In the genomic region with DNA sequence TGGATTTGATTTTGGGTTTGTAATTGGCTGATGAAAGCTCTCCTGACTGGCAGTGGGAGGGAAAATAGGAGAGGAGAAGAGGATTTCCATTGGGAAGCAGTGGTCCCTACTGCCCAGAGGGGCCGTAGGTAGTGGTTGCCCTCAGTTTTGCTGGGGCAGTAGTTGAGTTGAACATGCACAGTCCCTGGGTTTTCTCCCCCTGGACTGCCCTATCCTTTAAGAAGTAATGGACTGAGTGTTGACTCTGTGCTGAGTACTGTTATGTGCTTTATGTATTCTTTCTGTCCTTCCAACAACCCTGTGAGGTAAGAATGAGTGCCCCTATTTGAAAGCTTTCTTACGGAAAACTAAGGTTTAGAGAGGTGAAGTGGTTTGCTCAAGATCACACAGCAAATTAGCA, we compare ENCODE assay signal across 21 cellular contexts.
DNase-seq lines count a peak whose midpoint lies in the region; ATAC-seq, FAIRE-seq and TF ChIP-seq lines count a peak whose summit lies in the region.
"Had no signal": no experiment of that assay in that cellular context is flagged by ENCODE, and none has a peak within 500 bp of the region (broad histone marks: within the 10 kb centered on the region; RNA-seq: fewer than 3 reads in every experiment).

No MANE protein-coding gene starts in this region.

- FAIRE-seq in kidney (lab: Jason Lieb, UNC) = no peak
- FAIRE-seq: GM18507 had no signal

- POLR2A ChIA-PET in activated CD4-positive, alpha-beta memory T cell treated with anti-CD3 and anti-CD28 coated beads, Interleukin-2, amount 10 ng/mL, durations not matched to agents 7 days and 5 days (lab: Charles Lee) = interaction anchor here (1.3 kb wide), 1 partner anchor 32 kb away, joined by 10 read pairs; no protein-coding TSS in a partner anchor

- no peak for DNase-seq in natural killer cell treated with Interleukin-12 subunit alpha and Interleukin-12 subunit beta and Interleukin-15 and Interleukin-18, amount 100 ng/mL, for 72 hours (ENCODE audit: low spot score)
- DNase-seq in natural killer cell (no peak), kidney (no peak), dermis blood vessel endothelial cell (no peak), NCI-H1105 (lab: John Stamatoyannopoulos, UW) (no peak)
- no peak for DNase-seq in activated CD4-positive, alpha-beta memory T cell treated with anti-CD3 and anti-CD28 coated beads, Interleukin-2, amount 10 ng/mL, durations not matched to agents 7 days and 5 days
- DNase-seq: activated CD4-positive, CD25-positive, alpha-beta regulatory T cell treated with anti-CD3 and anti-CD28 coated beads, Interleukin-2, amount 50 U/mL, for 72 hours; DMS 273 treated with DMSO at 0.1 percent for 48 hours; dorsolateral prefrontal cortex; naive B cell; NCI-H1694 treated with DMSO at 0.1 percent for 48 hours; NCI-H510A treated with DMSO at 0.1 percent for 48 hours; transverse colon had no signal

- H3K9ac ChIP-seq in kidney (ENCODE audit: low read length in 2 of 2) = no peak overlapping the region

- no peak overlapping the region for H3K4me3 ChIP-seq in kidney (ENCODE audit: low read length in 2 of 2)
- H3K4me3 ChIP-seq: dorsolateral prefrontal cortex, transverse colon had no signal

- peaks cover 0 to 24% of the 10 kb centered on the region in 2 donors for H3K27me3 Mint-ChIP-seq in natural killer cell treated with Interleukin-12 subunit alpha and Interleukin-12 subunit beta and Interleukin-15 and Interleukin-18, amount 100 ng/mL, for 72 hours
- peaks cover 0 to 4% of the 10 kb centered on the region in 2 donors for H3K27me3 Mint-ChIP-seq in natural killer cell (ENCODE audit: low read depth in 2 of 2)
- no peaks in the 10 kb centered on the region for H3K27me3 Mint-ChIP-seq in activated CD4-positive, alpha-beta memory T cell treated with anti-CD3 and anti-CD28 coated beads, Interleukin-2, amount 10 ng/mL, durations not matched to agents 7 days and 5 days

- CTCF ChIA-PET in activated CD4-positive, alpha-beta memory T cell treated with anti-CD3 and anti-CD28 coated beads, Interleukin-2, amount 10 ng/mL, durations not matched to agents 7 days and 5 days (lab: Charles Lee) = interaction anchor here (0.7 to 1.5 kb wide), 3 partner anchors 10 to 690 kb away, joined by 3 to 5 read pairs (median 4); no protein-coding TSS in a partner anchor

- TF ChIP-seq CTCF in natural killer cell (IDR thresholded peaks at IDR 0.05) (no peak), kidney (IDR thresholded peaks at IDR 0.05; ENCODE audit: borderline replicate concordance, extremely low read depth, insufficient read depth) (no peak)

- no peaks in the 10 kb centered on the region for H3K4me1 ChIP-seq in kidney (ENCODE audit: control insufficient read depth in 1 of 2, insufficient read depth in 1 of 2, low read depth in 1 of 2, low read length in 2 of 2)
- H3K4me1 ChIP-seq: transverse colon had no signal

- peak overlapping the region; percentile 56 for H3K4me3 Mint-ChIP-seq in natural killer cell treated with Interleukin-12 subunit alpha and Interleukin-12 subunit beta and Interleukin-15 and Interleukin-18, amount 100 ng/mL, for 72 hours
- no peak overlapping the region for H3K4me3 Mint-ChIP-seq in natural killer cell
- H3K4me3 Mint-ChIP-seq in activated CD4-positive, alpha-beta memory T cell treated with anti-CD3 and anti-CD28 coated beads, Interleukin-2, amount 10 ng/mL, durations not matched to agents 7 days and 5 days = peak overlapping the region; percentile 1
- H3K4me3 Mint-ChIP-seq: activated T-cell treated with anti-CD3 and anti-CD28 coated beads, Interleukin-2, amount 50 U/mL, for 4 hours; B cell; naive B cell; T-cell had no signal

- H3K27ac ChIP-seq in kidney (ENCODE audit: low read depth in 2 of 2, low read length in 2 of 2) = peak overlapping the region; percentile 20 to 82
- H3K27ac ChIP-seq: dorsolateral prefrontal cortex, transverse colon had no signal

- peaks cover 6% of the 10 kb centered on the region for H3K9me3 Mint-ChIP-seq in natural killer cell treated with Interleukin-12 subunit alpha and Interleukin-12 subunit beta and Interleukin-15 and Interleukin-18, amount 100 ng/mL, for 72 hours
- peaks cover 0 to 2% of the 10 kb centered on the region in 2 donors for H3K9me3 Mint-ChIP-seq in natural killer cell
- H3K9me3 Mint-ChIP-seq in activated CD4-positive, alpha-beta memory T cell treated with anti-CD3 and anti-CD28 coated beads, Interleukin-2, amount 10 ng/mL, durations not matched to agents 7 days and 5 days = peaks cover 4% of the 10 kb centered on the region
- H3K9me3 Mint-ChIP-seq: activated T-cell treated with anti-CD3 and anti-CD28 coated beads, Interleukin-2, amount 50 U/mL, for 4 hours; T-cell had no signal

- H3K27ac Mint-ChIP-seq in natural killer cell treated with Interleukin-12 subunit alpha and Interleukin-12 subunit beta and Interleukin-15 and Interleukin-18, amount 100 ng/mL, for 72 hours = peak overlapping the region; percentile 69 to 90
- H3K27ac Mint-ChIP-seq in natural killer cell = no peak overlapping the region
- H3K27ac Mint-ChIP-seq in activated CD4-positive, alpha-beta memory T cell treated with anti-CD3 and anti-CD28 coated beads, Interleukin-2, amount 10 ng/mL, durations not matched to agents 7 days and 5 days = peak overlapping the region; percentile 70
- H3K27ac Mint-ChIP-seq: B cell, naive B cell had no signal

- H3K4me1 Mint-ChIP-seq in natural killer cell treated with Interleukin-12 subunit alpha and Interleukin-12 subunit beta and Interleukin-15 and Interleukin-18, amount 100 ng/mL, for 72 hours (ENCODE audit: low read depth in 2 of 2) = peaks cover 16 to 27% of the 10 kb centered on the region in 2 donors
- H3K4me1 Mint-ChIP-seq in natural killer cell = peaks cover 3 to 12% of the 10 kb centered on the region in 2 donors
- H3K4me1 Mint-ChIP-seq in activated CD4-positive, alpha-beta memory T cell treated with anti-CD3 and anti-CD28 coated beads, Interleukin-2, amount 10 ng/mL, durations not matched to agents 7 days and 5 days = peaks cover 16% of the 10 kb centered on the region
- H3K4me1 Mint-ChIP-seq: B cell, naive B cell had no signal

- intact Hi-C loops in natural killer cell (cut with micrococcal nuclease) = no loop called here
- intact Hi-C loops in kidney (cut with DNase I) = no loop called here

- no peak for ATAC-seq in natural killer cell treated with Interleukin-12 subunit alpha and Interleukin-12 subunit beta and Interleukin-15 and Interleukin-18, amount 100 ng/mL, for 72 hours
- ATAC-seq in natural killer cell (no peak), GM19467 (IDR thresholded peaks at IDR 0.05; ENCODE audit: unreplicated experiment) (no peak), GM18517 (IDR thresholded peaks at IDR 0.05; ENCODE audit: unreplicated experiment) (no peak)
- ATAC-seq: left lobe of liver, Panc1 had no signal

- peaks cover 15% of the 10 kb centered on the region for H3K36me3 Mint-ChIP-seq in natural killer cell treated with Interleukin-12 subunit alpha and Interleukin-12 subunit beta and Interleukin-15 and Interleukin-18, amount 100 ng/mL, for 72 hours
- H3K36me3 Mint-ChIP-seq in natural killer cell = no peaks in the 10 kb centered on the region
- H3K36me3 Mint-ChIP-seq in activated CD4-positive, alpha-beta memory T cell treated with anti-CD3 and anti-CD28 coated beads, Interleukin-2, amount 10 ng/mL, durations not matched to agents 7 days and 5 days (ENCODE audit: low read depth) = peaks cover 5% of the 10 kb centered on the region
- H3K36me3 Mint-ChIP-seq: naive B cell, T-cell had no signal

- no peaks in the 10 kb centered on the region for H3K36me3 ChIP-seq in kidney (ENCODE audit: control insufficient read depth in 1 of 2, insufficient read depth in 2 of 2, low read length in 2 of 2)
- H3K36me3 ChIP-seq: transverse colon had no signal

- H3K9me3 ChIP-seq in kidney (ENCODE audit: control insufficient read depth in 1 of 2, low read length in 2 of 2) = no peaks in the 10 kb centered on the region
- H3K9me3 ChIP-seq: transverse colon had no signal

Comparison
In these comparisons a context has a peak if more than half of its experiments do, and no peak if none do; other contexts are left out.
1. H3K27ac Mint-ChIP-seq: peak in natural killer cell treated with Interleukin-12 subunit alpha and Interleukin-12 subunit beta and Interleukin-15 and Interleukin-18, amount 100 ng/mL, for 72 hours (2 of 2) and activated CD4-positive, alpha-beta memory T cell treated with anti-CD3 and anti-CD28 coated beads, Interleukin-2, amount 10 ng/mL, durations not matched to agents 7 days and 5 days (single experiment); none in natural killer cell (0 of 2).